7 cellular contexts compared by ENCODE assay signal in the genomic region with DNA sequence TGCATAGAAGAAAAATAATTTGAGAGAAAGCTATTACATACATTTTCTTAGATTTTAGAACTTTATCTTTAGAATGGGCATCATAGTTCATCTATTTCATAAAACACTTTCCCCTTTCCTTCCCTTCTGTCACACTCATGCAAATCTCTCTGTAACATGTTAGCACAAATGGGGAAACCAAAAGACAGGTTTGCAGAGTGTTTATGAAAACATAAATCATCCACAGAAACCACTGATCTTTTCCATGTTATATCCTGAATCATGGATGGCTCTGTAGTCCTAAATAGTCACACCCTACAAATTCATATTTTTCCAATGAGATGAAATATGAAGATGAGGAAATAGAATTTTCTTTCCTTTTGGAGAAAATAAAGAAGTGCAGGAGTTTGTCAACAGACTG.
"Had no signal": no experiment of that assay in that cellular context is flagged by ENCODE, and none has a peak within 500 bp of the region (broad histone marks: within the 10 kb centered on the region; RNA-seq: fewer than 3 reads in every experiment).

No MANE protein-coding gene starts in this region.

- ATAC-seq: HepG2, K562 had no signal

- H3K27ac Mint-ChIP-seq: H9 had no signal

- H3K27ac ChIP-seq: GM23248, HL-60 had no signal

- FAIRE-seq: HepG2 had no signal

- DNase-seq: GOT3, H9, HCEC 1CT had no signal

- H3K4me3 Mint-ChIP-seq: H9 had no signal

- H3K9ac ChIP-seq: GM23248 had no signal

- H2AFZ ChIP-seq: GM23248 had no signal

- H3K4me3 ChIP-seq: GM23248, K562 had no signal
